2 cellular contexts compared by ENCODE assay signal in the genomic region with DNA sequence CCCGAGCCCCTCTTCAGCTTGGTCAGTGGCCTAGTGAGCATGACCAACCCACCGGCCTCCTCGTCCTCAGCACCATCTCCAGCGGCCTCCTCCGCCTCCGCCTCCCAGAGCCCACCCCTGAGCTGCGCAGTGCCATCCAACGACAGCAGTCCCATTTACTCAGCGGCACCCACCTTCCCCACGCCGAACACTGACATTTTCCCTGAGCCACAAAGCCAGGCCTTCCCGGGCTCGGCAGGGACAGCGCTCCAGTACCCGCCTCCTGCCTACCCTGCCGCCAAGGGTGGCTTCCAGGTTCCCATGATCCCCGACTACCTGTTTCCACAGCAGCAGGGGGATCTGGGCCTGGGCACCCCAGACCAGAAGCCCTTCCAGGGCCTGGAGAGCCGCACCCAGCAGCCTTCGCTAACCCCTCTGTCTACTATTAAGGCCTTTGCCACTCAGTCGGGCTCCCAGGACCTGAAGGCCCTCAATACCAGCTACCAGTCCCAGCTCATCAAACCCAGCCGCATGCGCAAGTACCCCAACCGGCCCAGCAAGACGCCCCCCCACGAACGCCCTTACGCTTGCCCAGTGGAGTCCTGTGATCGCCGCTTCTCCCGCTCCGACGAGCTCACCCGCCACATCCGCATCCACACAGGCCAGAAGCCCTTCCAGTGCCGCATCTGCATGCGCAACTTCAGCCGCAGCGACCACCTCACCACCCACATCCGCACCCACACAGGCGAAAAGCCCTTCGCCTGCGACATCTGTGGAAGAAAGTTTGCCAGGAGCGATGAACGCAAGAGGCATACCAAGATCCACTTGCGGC.
TF ChIP-seq lines count a peak whose summit lies in the region.

No MANE protein-coding gene starts in this region.

TF ChIP-seq in GM12878, 131 proteins besides CTCF, POLR2A, EP300 and RAD21 (continued from another document):
- TF ChIP-seq BRCA1 (IDR thresholded peaks at IDR 0.05; ENCODE audit: low read depth, low read length) (no peak), ZNF274 (IDR thresholded peaks at IDR 0.05; ENCODE audit: insufficient read depth, insufficient read length) (no peak), JUNB (IDR thresholded peaks at IDR 0.05) (no peak)
- TF ChIP-seq, protein P1, sequence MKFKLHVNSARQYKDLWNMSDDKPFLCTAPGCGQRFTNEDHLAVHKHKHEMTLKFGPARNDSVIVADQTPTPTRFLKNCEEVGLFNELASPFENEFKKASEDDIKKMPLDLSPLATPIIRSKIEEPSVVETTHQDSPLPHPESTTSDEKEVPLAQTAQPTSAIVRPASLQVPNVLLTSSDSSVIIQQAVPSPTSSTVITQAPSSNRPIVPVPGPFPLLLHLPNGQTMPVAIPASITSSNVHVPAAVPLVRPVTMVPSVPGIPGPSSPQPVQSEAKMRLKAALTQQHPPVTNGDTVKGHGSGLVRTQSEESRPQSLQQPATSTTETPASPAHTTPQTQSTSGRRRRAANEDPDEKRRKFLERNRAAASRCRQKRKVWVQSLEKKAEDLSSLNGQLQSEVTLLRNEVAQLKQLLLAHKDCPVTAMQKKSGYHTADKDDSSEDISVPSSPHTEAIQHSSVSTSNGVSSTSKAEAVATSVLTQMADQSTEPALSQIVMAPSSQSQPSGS (IDR thresholded peaks at IDR 0.05; ENCODE audit: low read length): no peak

TF ChIP-seq in HepG2, 621 proteins besides CTCF, POLR2A, EP300 and RAD21 (continued from another document):
- TF ChIP-seq, protein P2, sequence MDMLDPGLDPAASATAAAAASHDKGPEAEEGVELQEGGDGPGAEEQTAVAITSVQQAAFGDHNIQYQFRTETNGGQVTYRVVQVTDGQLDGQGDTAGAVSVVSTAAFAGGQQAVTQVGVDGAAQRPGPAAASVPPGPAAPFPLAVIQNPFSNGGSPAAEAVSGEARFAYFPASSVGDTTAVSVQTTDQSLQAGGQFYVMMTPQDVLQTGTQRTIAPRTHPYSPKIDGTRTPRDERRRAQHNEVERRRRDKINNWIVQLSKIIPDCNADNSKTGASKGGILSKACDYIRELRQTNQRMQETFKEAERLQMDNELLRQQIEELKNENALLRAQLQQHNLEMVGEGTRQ (IDR thresholded peaks at IDR 0.05; ENCODE audit: low read depth, low read length): peak; percentile 20; the same call in 1 of the 2 replicates
- TF ChIP-seq, protein P2 (CRISPR knock-in tag; IDR thresholded peaks at IDR 0.05; ENCODE audit: borderline replicate concordance): no peak
- TF ChIP-seq AGO2 (optimal IDR thresholded peaks at IDR 0.05; ENCODE audit: low read depth, low read length): peak; percentile 88
- no peak for TF ChIP-seq ZNF235 (CRISPR knock-in tag; IDR thresholded peaks at IDR 0.05; ENCODE audit: borderline replicate concordance)
- TF ChIP-seq, protein P3, sequence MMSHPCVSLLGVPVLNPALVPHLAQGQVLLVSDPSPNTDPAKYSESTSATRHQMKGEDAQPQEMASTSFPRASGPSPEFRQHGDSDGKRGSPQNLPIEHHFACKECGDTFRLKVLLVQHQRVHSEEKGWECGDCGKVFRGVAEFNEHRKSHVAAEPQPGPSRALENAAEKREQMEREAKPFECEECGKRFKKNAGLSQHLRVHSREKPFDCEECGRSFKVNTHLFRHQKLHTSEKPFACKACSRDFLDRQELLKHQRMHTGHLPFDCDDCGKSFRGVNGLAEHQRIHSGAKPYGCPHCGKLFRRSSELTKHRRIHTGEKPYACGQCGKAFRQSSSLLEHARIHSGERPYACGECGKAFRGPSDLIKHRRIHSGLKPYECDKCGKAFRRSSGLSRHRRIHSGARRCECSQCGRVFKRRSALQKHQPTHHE (CRISPR knock-in tag; IDR thresholded peaks at IDR 0.05; ENCODE audit: borderline replicate concordance): no peak
- no peak for TF ChIP-seq ZNF724P (CRISPR knock-in tag; IDR thresholded peaks at IDR 0.05; ENCODE audit: borderline replicate concordance)
- no peak for TF ChIP-seq RFX3 (CRISPR knock-in tag; IDR thresholded peaks at IDR 0.05)
- peak; percentile 98 for TF ChIP-seq AGO1 (IDR thresholded peaks at IDR 0.05; ENCODE audit: low read depth, low read length, poor library complexity, severe bottlenecking)
- peak; percentile 64 for TF ChIP-seq ZBTB38 (CRISPR knock-in tag; IDR thresholded peaks at IDR 0.05)
- TF ChIP-seq HDAC6 (IDR thresholded peaks at IDR 0.05; ENCODE audit: low read depth, low read length): no peak
- TF ChIP-seq ZNF644 (CRISPR knock-in tag; IDR thresholded peaks at IDR 0.05; ENCODE audit: low read depth): no peak
- TF ChIP-seq, protein P4, sequence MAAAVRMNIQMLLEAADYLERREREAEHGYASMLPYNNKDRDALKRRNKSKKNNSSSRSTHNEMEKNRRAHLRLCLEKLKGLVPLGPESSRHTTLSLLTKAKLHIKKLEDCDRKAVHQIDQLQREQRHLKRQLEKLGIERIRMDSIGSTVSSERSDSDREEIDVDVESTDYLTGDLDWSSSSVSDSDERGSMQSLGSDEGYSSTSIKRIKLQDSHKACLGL (CRISPR knock-in tag; IDR thresholded peaks at IDR 0.05): no peak
- 0 out of 2 replicates have a peak, but pooled peaks have one; percentile 11 for TF ChIP-seq POLR2G (IDR thresholded peaks at IDR 0.05; ENCODE audit: low read depth, low read length)
